Comparison of ENCODE assay signal across 8 cellular contexts in genomic region chrX:124211312-124211942, GRCh38.
DNase-seq lines count a peak whose midpoint lies in the region; ATAC-seq and TF ChIP-seq lines count a peak whose summit lies in the region.

No MANE protein-coding gene starts in this region.

- H3K27ac Mint-ChIP-seq in naive thymus-derived CD4-positive, alpha-beta T cell = peak overlapping the region in 1 of 9 donors; percentile 21

- H3K27me3 Mint-ChIP-seq in naive thymus-derived CD4-positive, alpha-beta T cell = peaks cover 0 to 3% (median 0%) of the 10 kb centered on the region in 5 donors

- H3K36me3 Mint-ChIP-seq in naive thymus-derived CD4-positive, alpha-beta T cell = peaks cover 0 to 6% (median 0%) of the 10 kb centered on the region in 5 donors

- no peaks in the 10 kb centered on the region for H3K27me3 ChIP-seq in mammary epithelial cell (ENCODE audit: insufficient read depth, low read length)
- no peaks in the 10 kb centered on the region for H3K27me3 ChIP-seq in naive thymus-derived CD4-positive, alpha-beta T cell (ENCODE audit: control insufficient read depth in 2 of 2, insufficient read depth in 2 of 2, low read length in 2 of 2)

- peak; percentile 53 to 72 for TF ChIP-seq CTCF in mammary epithelial cell (conservative IDR thresholded peaks at IDR 0.05 in 1 of 2, IDR thresholded peaks at IDR 0.05 in 1 of 2; ENCODE audit: extremely low read depth in 1 of 2, insufficient read depth in 1 of 2, low read depth in 1 of 2, low read length in 2 of 2)

- H3K4me1 ChIP-seq in mammary epithelial cell (ENCODE audit: insufficient read depth, low read length) = peaks cover 4% of the 10 kb centered on the region
- peaks cover 20 to 31% of the 10 kb centered on the region in 2 donors for H3K4me1 ChIP-seq in naive thymus-derived CD4-positive, alpha-beta T cell (ENCODE audit: control insufficient read depth in 2 of 2, insufficient read depth in 2 of 2, low read length in 2 of 2)

- H3K4me3 ChIP-seq in mammary epithelial cell (replicated peaks in 1 of 3; ENCODE audit: insufficient read depth in 1 of 3, low read depth in 2 of 3, low read length in 3 of 3) = no peak overlapping the region
- H3K4me3 ChIP-seq in naive thymus-derived CD4-positive, alpha-beta T cell (ENCODE audit: low read length) = no peak overlapping the region

- POLR2A ChIA-PET in naive thymus-derived CD4-positive, alpha-beta T cell (lab: Charles Lee) = no interaction called here

- dilution Hi-C loops in mammary epithelial cell (cut with HindIII; ENCODE audit: low sequenced_read_pairs) = no loop called here

- H2AFZ ChIP-seq in mammary epithelial cell (ENCODE audit: low read depth, low read length) = no peak overlapping the region

- H3K4me2 ChIP-seq in mammary epithelial cell (ENCODE audit: insufficient read depth, low read depth, low read length) = no peak overlapping the region

- ATAC-seq in activated CD4-positive, CD25-positive, alpha-beta regulatory T cell treated with anti-CD3 and anti-CD28 coated beads, Interleukin-2, amount 50 U/mL, for 24 hours = peak; percentile 52 to 56
- ATAC-seq in GM21360 (IDR thresholded peaks at IDR 0.05; ENCODE audit: unreplicated experiment) = peak; percentile 94
- peak; percentile 74 for ATAC-seq in HG03571 (IDR thresholded peaks at IDR 0.05; ENCODE audit: unreplicated experiment)
- ATAC-seq in naive thymus-derived CD4-positive, alpha-beta T cell = peak; percentile 83
- ATAC-seq in left colon = no peak

- no peaks in the 10 kb centered on the region for H3K79me2 ChIP-seq in mammary epithelial cell (ENCODE audit: insufficient read depth, low read length)

- BruUV-seq in mammary epithelial cell (replicated peaks; lab: Mats Ljungman, UMichigan) = no TSS peak

- H3K27ac ChIP-seq in mammary epithelial cell (ENCODE audit: insufficient read depth, low read depth, low read length) = no peak overlapping the region
- no peak overlapping the region for H3K27ac ChIP-seq in naive thymus-derived CD4-positive, alpha-beta T cell (ENCODE audit: low read depth, low read length)

- no peaks in the 10 kb centered on the region for H4K20me1 ChIP-seq in mammary epithelial cell (ENCODE audit: insufficient read depth, low read length)

- intact Hi-C loops in mammary epithelial cell (cut with micrococcal nuclease) = loop anchor here (2.0 to 10.0 kb wide), 5 partner anchors 156 to 923 kb away; partner anchors contain the start of gene STAG2
- intact Hi-C loops in naive thymus-derived CD4-positive, alpha-beta T cell (cut with micrococcal nuclease) = loop anchor here (1.0 to 10.0 kb wide), 12 partner anchors 30 to 651 kb away; partner anchors contain the start of genes SH2D1A (in 1 of the 2) and THOC2 (in 1 of the 2)
- intact Hi-C loops in left colon (cut with DNase I, micrococcal nuclease) = no loop called here

- in situ Hi-C loops in mammary epithelial cell (cut with MboI; ENCODE audit: low sequenced_read_pairs in 2 of 2) = loop anchor here in 1 of 2 donors (25.0 kb wide), 1 partner anchor 176 kb away; no protein-coding TSS in a partner anchor

- H3K4me3 Mint-ChIP-seq in naive thymus-derived CD4-positive, alpha-beta T cell = no peak overlapping the region

- peaks cover 0 to 1% (median 0%) of the 10 kb centered on the region in 11 donors for H3K9me3 Mint-ChIP-seq in naive thymus-derived CD4-positive, alpha-beta T cell

- CTCF ChIA-PET in mammary epithelial cell (lab: Charles Lee; ENCODE audit: low non-redundant PET) = no interaction called here
- CTCF ChIA-PET in naive thymus-derived CD4-positive, alpha-beta T cell (lab: Charles Lee) = interaction anchor here (0.6 to 1.0 kb wide), 2 partner anchors 21 to 127 kb away, joined by 3 read pairs; no protein-coding TSS in a partner anchor

- H3K9ac ChIP-seq in mammary epithelial cell (ENCODE audit: insufficient read depth, low read length) = no peak overlapping the region

- peaks cover 19 to 51% (median 45%) of the 10 kb centered on the region in 7 donors for H3K4me1 Mint-ChIP-seq in naive thymus-derived CD4-positive, alpha-beta T cell

- 34% methylated on average over 3 of the region's 3 CpGs for WGBS in mammary epithelial cell (ENCODE audit: low coverage, missing lambda C conversion rate)

- DNase-seq in activated CD4-positive, CD25-positive, alpha-beta regulatory T cell treated with anti-CD3 and anti-CD28 coated beads, Interleukin-2, amount 50 U/mL, for 72 hours = no peak
- DNase-seq in NOMO-1 treated with DMSO at 0.1 percent for 48 hours (lab: John Stamatoyannopoulos, UW; ENCODE audit: unreplicated experiment) (peak; percentile 46), mammary epithelial cell (peak; percentile 44), left colon (no peak)
- peak in 7 of 9 donors; percentile 27 to 63 (median 51) for DNase-seq in naive thymus-derived CD4-positive, alpha-beta T cell

- H3K9me3 ChIP-seq in mammary epithelial cell (replicated peaks; ENCODE audit: insufficient read depth, low read length) = no peaks in the 10 kb centered on the region
- H3K9me3 ChIP-seq in naive thymus-derived CD4-positive, alpha-beta T cell (ENCODE audit: control insufficient read depth in 2 of 3, low read length in 3 of 3) = no peaks in the 10 kb centered on the region

- H3K36me3 ChIP-seq in mammary epithelial cell (ENCODE audit: insufficient read depth, low read length) = no peaks in the 10 kb centered on the region
- no peaks in the 10 kb centered on the region for H3K36me3 ChIP-seq in naive thymus-derived CD4-positive, alpha-beta T cell (ENCODE audit: control insufficient read depth in 2 of 3, insufficient read depth in 3 of 3, low read length in 3 of 3)

Comparison
In these comparisons a context has a peak if more than half of its experiments do, and no peak if none do; other contexts are left out.
1. DNase-seq: peak in NOMO-1 treated with DMSO at 0.1 percent for 48 hours (single experiment), mammary epithelial cell (single experiment) and naive thymus-derived CD4-positive, alpha-beta T cell (7 of 9); none in activated CD4-positive, CD25-positive, alpha-beta regulatory T cell treated with anti-CD3 and anti-CD28 coated beads, Interleukin-2, amount 50 U/mL, for 72 hours (single experiment) and left colon (0 of 2).
2. intact Hi-C loops: an anchor here in mammary epithelial cell (2.0 to 10.0 kb wide) and naive thymus-derived CD4-positive, alpha-beta T cell (1.0 to 10.0 kb wide); none called in left colon.